9 cellular contexts compared by ENCODE assay signal in the genomic region with DNA sequence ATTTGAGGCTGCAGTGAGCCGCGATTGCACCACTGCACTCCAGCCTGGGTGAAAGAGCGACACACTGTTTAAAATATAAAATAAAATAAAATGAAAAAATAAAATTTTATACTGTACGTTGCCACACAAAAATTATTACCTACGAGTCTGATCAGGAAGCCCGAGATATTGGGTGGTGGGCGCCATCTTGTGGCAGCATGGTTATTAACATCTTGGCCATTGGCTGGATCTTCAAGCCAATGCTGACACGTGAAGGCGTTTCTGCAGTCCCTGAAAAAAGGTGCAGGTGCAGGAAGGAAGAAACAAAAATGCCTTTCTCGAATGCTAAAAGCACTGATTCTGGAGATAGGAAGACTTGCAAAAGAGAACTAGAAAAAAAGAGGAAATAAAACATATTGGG. TPM values are rescaled to one million over a fixed set of nuclear protein-coding genes. Genes with fewer than 3 reads are reported as not detected.
A peak's percentile ranks its signal among the peaks of the same experiment; 100 is the strongest.
DNase-seq lines count a peak whose midpoint lies in the region; ATAC-seq and TF ChIP-seq lines count a peak whose summit lies in the region.
"Had no signal": no experiment of that assay in that cellular context is flagged by ENCODE, and none has a peak within 500 bp of the region (broad histone marks: within the 10 kb centered on the region; RNA-seq: fewer than 3 reads in every experiment).

No MANE protein-coding gene starts in this region.

- H3K4me1 ChIP-seq in Karpas-422 (ENCODE audit: low read length) = no peaks in the 10 kb centered on the region
- no peaks in the 10 kb centered on the region for H3K4me1 ChIP-seq in hepatocyte (ENCODE audit: insufficient read depth)

- H3K9me3 ChIP-seq in Karpas-422 (ENCODE audit: low read length) = no peaks in the 10 kb centered on the region
- no peaks in the 10 kb centered on the region for H3K9me3 ChIP-seq in T-helper 17 cell (ENCODE audit: control insufficient read depth, low read length, poor library complexity, severe bottlenecking)
- no peaks in the 10 kb centered on the region for H3K9me3 ChIP-seq in hepatocyte (ENCODE audit: low read depth)
- H3K9me3 ChIP-seq: BLaER1 had no signal

- 39% methylated on average over 10 of the region's 10 CpGs for WGBS in hepatocyte (ENCODE audit: low lambda C conversion rate, missing lambda C conversion rate)

- H3K4me3 ChIP-seq in Karpas-422 (ENCODE audit: low read length) = no peak overlapping the region
- no peak overlapping the region for H3K4me3 ChIP-seq in hepatocyte
- H3K4me3 ChIP-seq: BLaER1 had no signal

- TF ChIP-seq CTCF in hepatocyte (IDR thresholded peaks at IDR 0.05; ENCODE audit: poor library complexity) = peak; percentile 68

- H3K36me3 ChIP-seq in Karpas-422 (ENCODE audit: insufficient read depth, low read length) = no peaks in the 10 kb centered on the region
- H3K36me3 ChIP-seq in hepatocyte (replicated peaks; ENCODE audit: insufficient read depth, low read depth) = no peaks in the 10 kb centered on the region
- H3K36me3 ChIP-seq: BLaER1 had no signal

- H3K36me3 Mint-ChIP-seq in T-helper 17 cell (ENCODE audit: low read depth) = no peaks in the 10 kb centered on the region

- ATAC-seq in T-helper 17 cell = peak; percentile 56

- no peak overlapping the region for H3K4me3 Mint-ChIP-seq in T-helper 17 cell

- H2AFZ ChIP-seq in Karpas-422 (ENCODE audit: low read length) (no peak overlapping the region), hepatocyte (no peak overlapping the region)

- H3K4me2 ChIP-seq in Karpas-422 (ENCODE audit: low read depth, low read length, poor library complexity, severe bottlenecking) (no peak overlapping the region), hepatocyte (no peak overlapping the region)
- H3K4me2 ChIP-seq: BLaER1 had no signal

- H3K27me3 Mint-ChIP-seq in T-helper 17 cell = no peaks in the 10 kb centered on the region

- H4K20me1 ChIP-seq in Karpas-422 (ENCODE audit: insufficient read depth, low read depth, low read length) (no peaks in the 10 kb centered on the region), hepatocyte (ENCODE audit: insufficient read depth, poor library complexity, severe bottlenecking) (no peaks in the 10 kb centered on the region)
- H4K20me1 ChIP-seq: BLaER1 had no signal

- no peak overlapping the region for H3K9ac ChIP-seq in Karpas-422 (ENCODE audit: low read length)
- H3K9ac ChIP-seq: BLaER1 had no signal

- peak; percentile 31 for DNase-seq in NCI-H1092 treated with DMSO at 0.1 percent for 48 hours (lab: John Stamatoyannopoulos, UW)
- no peak for DNase-seq in NCI-H1092 (lab: John Stamatoyannopoulos, UW)
- peak; percentile 84 for DNase-seq in Karpas-422
- DNase-seq in T-helper 17 cell = peak; percentile 26 to 49 (median 26)
- peak in 35 of 58 donors; percentile 0 to 54 (median 5) for DNase-seq in anterior cingulate cortex (lab: John Stamatoyannopoulos, UW)
- DNase-seq in hepatocyte (ENCODE audit: low spot score) = peak; percentile 65
- peak; percentile 34 to 76 (median 50) for DNase-seq in stimulated activated CD4-positive, alpha-beta T cell treated with anti-CD3 and anti-CD28 coated beads, Interleukin-12 subunit alpha, Interleukin-12 subunit beta, amount 100 ng/mL, for 48 hours (ENCODE audit: low read depth in 2 of 3, low spot score in 1 of 3)
- no peak for DNase-seq in kidney glomerular epithelial cell (lab: John Stamatoyannopoulos, UW)

- H3K9me2 ChIP-seq in Karpas-422 (replicated peaks; ENCODE audit: insufficient read depth, low read length) (no peaks in the 10 kb centered on the region), hepatocyte (replicated peaks; ENCODE audit: insufficient read depth) (no peaks in the 10 kb centered on the region)

- H3K4me1 Mint-ChIP-seq in T-helper 17 cell = peaks cover 5% of the 10 kb centered on the region

- no peaks in the 10 kb centered on the region for H3K79me2 ChIP-seq in Karpas-422 (ENCODE audit: low read length)
- no peaks in the 10 kb centered on the region for H3K79me2 ChIP-seq in hepatocyte

- no peak overlapping the region for H3K27ac ChIP-seq in Karpas-422 (ENCODE audit: low read length)
- no peak overlapping the region for H3K27ac ChIP-seq in hepatocyte
- H3K27ac ChIP-seq: BLaER1 had no signal

- H3K27me3 ChIP-seq in Karpas-422 (ENCODE audit: low read length) (no peaks in the 10 kb centered on the region), hepatocyte (no peaks in the 10 kb centered on the region)

- no peak overlapping the region for H3K27ac Mint-ChIP-seq in T-helper 17 cell

RNA-seq across cellular contexts. Expression of a gene that starts 4.9 kb away (rescaled TPM):
- not detected in 2 replicates for total RNA-seq in Karpas-422 (2014; rRNA removed; shearing (Covaris generic); ENCODE audit: low replicate concordance)
- total RNA-seq in T-helper 17 cell (under 1 TPM in 1 of 2 donors, not detected in 1; 0.85 TPM), hepatocyte (0.07 and 0.08 TPM in 2 replicates)
- not detected in 2 replicates for polyA plus RNA-seq in hepatocyte

RNA-seq across cellular contexts. Expression of a gene that starts 34.6 kb away (rescaled TPM):
- total RNA-seq in Karpas-422 (2014; rRNA removed; shearing (Covaris generic); ENCODE audit: low replicate concordance) = 0.29 and 0.86 TPM in 2 replicates
- total RNA-seq in T-helper 17 cell (under 1 TPM in 1 of 2 donors, not detected in 1; 0.42 TPM), hepatocyte (0.52 and 0.60 TPM in 2 replicates)
- 0.78 TPM in 1 of 2 replicates, not detected in the other for polyA plus RNA-seq in hepatocyte

Comparison
In these comparisons a context has a peak if more than half of its experiments do, and no peak if none do; other contexts are left out.
1. DNase-seq: peak in NCI-H1092 treated with DMSO at 0.1 percent for 48 hours (single experiment), Karpas-422 (single experiment), T-helper 17 cell (3 of 3), anterior cingulate cortex (35 of 58), hepatocyte (single experiment) and stimulated activated CD4-positive, alpha-beta T cell treated with anti-CD3 and anti-CD28 coated beads, Interleukin-12 subunit alpha, Interleukin-12 subunit beta, amount 100 ng/mL, for 48 hours (3 of 3); none in NCI-H1092 (single experiment) and kidney glomerular epithelial cell (single experiment).